ENCODE assay signal across 1 cellular context in the genomic region with DNA sequence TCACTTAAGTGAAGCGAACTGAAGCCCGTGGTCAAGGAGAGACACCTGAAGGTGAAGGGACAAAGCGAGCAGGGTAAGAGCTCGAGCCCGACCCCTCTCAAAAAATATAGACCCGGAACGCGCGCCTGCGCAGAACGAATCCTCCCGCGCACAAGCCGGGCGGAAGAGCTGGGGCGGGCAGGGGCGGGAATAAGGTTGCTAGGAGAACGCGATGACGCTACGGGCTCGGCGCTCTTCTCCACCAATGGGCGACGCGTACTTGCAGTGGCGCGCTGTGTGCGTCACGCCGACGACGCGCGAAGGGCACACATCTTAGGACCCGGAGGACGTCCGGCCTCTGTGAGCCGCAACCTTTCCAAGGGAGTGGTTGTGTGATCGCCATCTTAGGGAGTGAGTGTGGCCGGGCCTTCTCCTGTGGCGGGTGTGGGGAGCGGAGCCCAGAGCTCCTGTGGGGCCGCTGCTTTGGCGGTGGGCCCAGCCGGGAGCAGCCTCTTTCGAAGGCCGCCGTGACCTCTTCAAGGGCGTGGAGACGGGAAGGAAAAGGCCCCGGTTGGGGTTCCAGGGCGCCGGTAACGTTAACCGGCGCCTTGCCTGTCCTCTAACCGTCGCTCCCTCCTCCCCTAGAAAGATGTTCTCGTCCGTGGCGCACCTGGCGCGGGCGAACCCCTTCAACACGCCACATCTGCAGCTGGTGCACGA.
TF ChIP-seq lines count a peak whose summit lies in the region.

A gene (plus strand): TSS at position 336 of the 699 bp plus-strand sequence. CDS start 293 bp downstream, at position 629.

TF ChIP-seq in K562, 482 proteins besides CTCF, POLR2A, EP300 and RAD21 (continued from another document and continues in another):
- TF ChIP-seq, protein P1, sequence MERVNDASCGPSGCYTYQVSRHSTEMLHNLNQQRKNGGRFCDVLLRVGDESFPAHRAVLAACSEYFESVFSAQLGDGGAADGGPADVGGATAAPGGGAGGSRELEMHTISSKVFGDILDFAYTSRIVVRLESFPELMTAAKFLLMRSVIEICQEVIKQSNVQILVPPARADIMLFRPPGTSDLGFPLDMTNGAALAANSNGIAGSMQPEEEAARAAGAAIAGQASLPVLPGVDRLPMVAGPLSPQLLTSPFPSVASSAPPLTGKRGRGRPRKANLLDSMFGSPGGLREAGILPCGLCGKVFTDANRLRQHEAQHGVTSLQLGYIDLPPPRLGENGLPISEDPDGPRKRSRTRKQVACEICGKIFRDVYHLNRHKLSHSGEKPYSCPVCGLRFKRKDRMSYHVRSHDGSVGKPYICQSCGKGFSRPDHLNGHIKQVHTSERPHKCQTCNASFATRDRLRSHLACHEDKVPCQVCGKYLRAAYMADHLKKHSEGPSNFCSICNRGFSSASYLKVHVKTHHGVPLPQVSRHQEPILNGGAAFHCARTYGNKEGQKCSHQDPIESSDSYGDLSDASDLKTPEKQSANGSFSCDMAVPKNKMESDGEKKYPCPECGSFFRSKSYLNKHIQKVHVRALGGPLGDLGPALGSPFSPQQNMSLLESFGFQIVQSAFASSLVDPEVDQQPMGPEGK (CRISPR knock-in tag; IDR thresholded peaks at IDR 0.05; ENCODE audit: borderline replicate concordance) = no peak
- TF ChIP-seq, protein P2, sequence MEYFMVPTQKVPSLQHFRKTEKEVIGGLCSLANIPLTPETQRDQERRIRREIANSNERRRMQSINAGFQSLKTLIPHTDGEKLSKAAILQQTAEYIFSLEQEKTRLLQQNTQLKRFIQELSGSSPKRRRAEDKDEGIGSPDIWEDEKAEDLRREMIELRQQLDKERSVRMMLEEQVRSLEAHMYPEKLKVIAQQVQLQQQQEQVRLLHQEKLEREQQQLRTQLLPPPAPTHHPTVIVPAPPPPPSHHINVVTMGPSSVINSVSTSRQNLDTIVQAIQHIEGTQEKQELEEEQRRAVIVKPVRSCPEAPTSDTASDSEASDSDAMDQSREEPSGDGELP (CRISPR knock-in tag; IDR thresholded peaks at IDR 0.05; ENCODE audit: borderline replicate concordance) = peak; percentile 49; the same call in 1 of the 2 replicates
- no peak for TF ChIP-seq ZNF175 (CRISPR knock-in tag; IDR thresholded peaks at IDR 0.05; ENCODE audit: low read depth)
- no peak for TF ChIP-seq GATA2 (CRISPR knock-in tag; IDR thresholded peaks at IDR 0.05)
- TF ChIP-seq EP400 (IDR thresholded peaks at IDR 0.05) = peak; percentile 95
- TF ChIP-seq NUFIP1 (IDR thresholded peaks at IDR 0.05; ENCODE audit: partially characterized antibody) = no peak
- TF ChIP-seq, protein P3, sequence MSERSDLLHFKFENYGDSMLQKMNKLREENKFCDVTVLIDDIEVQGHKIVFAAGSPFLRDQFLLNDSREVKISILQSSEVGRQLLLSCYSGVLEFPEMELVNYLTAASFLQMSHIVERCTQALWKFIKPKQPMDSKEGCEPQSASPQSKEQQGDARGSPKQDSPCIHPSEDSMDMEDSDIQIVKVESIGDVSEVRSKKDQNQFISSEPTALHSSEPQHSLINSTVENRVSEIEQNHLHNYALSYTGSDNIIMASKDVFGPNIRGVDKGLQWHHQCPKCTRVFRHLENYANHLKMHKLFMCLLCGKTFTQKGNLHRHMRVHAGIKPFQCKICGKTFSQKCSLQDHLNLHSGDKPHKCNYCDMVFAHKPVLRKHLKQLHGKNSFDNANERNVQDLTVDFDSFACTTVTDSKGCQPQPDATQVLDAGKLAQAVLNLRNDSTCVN (CRISPR knock-in tag; IDR thresholded peaks at IDR 0.05) = no peak
- TF ChIP-seq, protein P4, sequence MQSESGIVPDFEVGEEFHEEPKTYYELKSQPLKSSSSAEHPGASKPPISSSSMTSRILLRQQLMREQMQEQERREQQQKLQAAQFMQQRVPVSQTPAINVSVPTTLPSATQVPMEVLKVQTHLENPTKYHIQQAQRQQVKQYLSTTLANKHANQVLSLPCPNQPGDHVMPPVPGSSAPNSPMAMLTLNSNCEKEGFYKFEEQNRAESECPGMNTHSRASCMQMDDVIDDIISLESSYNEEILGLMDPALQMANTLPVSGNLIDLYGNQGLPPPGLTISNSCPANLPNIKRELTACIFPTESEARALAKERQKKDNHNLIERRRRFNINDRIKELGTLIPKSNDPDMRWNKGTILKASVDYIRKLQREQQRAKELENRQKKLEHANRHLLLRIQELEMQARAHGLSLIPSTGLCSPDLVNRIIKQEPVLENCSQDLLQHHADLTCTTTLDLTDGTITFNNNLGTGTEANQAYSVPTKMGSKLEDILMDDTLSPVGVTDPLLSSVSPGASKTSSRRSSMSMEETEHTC (IDR thresholded peaks at IDR 0.05) = no peak; the same call in 1 of the 2 replicates
- no peak for TF ChIP-seq ZNF444 (CRISPR knock-in tag; IDR thresholded peaks at IDR 0.05)
- TF ChIP-seq RFX1 (IDR thresholded peaks at IDR 0.05) = peak; percentile 97
- TF ChIP-seq CBX1 (IDR thresholded peaks at IDR 0.05; ENCODE audit: low read depth) = peak; percentile 97
- TF ChIP-seq CC2D1A (IDR thresholded peaks at IDR 0.05) = no peak
- TF ChIP-seq SMARCE1 (IDR thresholded peaks at IDR 0.05) = no peak
- no peak for TF ChIP-seq U2AF1 (optimal IDR thresholded peaks at IDR 0.05; ENCODE audit: low read depth, low read length)
- TF ChIP-seq, protein P5, sequence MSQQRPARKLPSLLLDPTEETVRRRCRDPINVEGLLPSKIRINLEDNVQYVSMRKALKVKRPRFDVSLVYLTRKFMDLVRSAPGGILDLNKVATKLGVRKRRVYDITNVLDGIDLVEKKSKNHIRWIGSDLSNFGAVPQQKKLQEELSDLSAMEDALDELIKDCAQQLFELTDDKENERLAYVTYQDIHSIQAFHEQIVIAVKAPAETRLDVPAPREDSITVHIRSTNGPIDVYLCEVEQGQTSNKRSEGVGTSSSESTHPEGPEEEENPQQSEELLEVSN (IDR thresholded peaks at IDR 0.05; ENCODE audit: borderline replicate concordance in 1 of 2, extremely low read depth in 1 of 2, insufficient read depth in 1 of 2, insufficient read length in 1 of 2, low read depth in 1 of 2, low read length in 1 of 2, poor library complexity in 1 of 2, severe bottlenecking in 1 of 2) = peak in 1 of 2 experiments; percentile 38
- TF ChIP-seq ETV1 (tag; conservative IDR thresholded peaks at IDR 0.05; ENCODE audit: low read depth) = peak; percentile 49; the same call in 1 of the 2 replicates
- TF ChIP-seq, protein P6, sequence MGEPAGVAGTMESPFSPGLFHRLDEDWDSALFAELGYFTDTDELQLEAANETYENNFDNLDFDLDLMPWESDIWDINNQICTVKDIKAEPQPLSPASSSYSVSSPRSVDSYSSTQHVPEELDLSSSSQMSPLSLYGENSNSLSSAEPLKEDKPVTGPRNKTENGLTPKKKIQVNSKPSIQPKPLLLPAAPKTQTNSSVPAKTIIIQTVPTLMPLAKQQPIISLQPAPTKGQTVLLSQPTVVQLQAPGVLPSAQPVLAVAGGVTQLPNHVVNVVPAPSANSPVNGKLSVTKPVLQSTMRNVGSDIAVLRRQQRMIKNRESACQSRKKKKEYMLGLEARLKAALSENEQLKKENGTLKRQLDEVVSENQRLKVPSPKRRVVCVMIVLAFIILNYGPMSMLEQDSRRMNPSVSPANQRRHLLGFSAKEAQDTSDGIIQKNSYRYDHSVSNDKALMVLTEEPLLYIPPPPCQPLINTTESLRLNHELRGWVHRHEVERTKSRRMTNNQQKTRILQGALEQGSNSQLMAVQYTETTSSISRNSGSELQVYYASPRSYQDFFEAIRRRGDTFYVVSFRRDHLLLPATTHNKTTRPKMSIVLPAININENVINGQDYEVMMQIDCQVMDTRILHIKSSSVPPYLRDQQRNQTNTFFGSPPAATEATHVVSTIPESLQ (CRISPR knock-in tag; IDR thresholded peaks at IDR 0.05) = no peak
- peak in 1 of 2 experiments; percentile 89; a peak in 2 of 4 replicates for TF ChIP-seq SIN3A (IDR thresholded peaks at IDR 0.05; ENCODE audit: borderline replicate concordance in 2 of 2, control insufficient read depth in 1 of 2, low read depth in 2 of 2, low read length in 2 of 2)
- TF ChIP-seq FOXJ3 (CRISPR knock-in tag; IDR thresholded peaks at IDR 0.05) = no peak
- TF ChIP-seq, protein P7, sequence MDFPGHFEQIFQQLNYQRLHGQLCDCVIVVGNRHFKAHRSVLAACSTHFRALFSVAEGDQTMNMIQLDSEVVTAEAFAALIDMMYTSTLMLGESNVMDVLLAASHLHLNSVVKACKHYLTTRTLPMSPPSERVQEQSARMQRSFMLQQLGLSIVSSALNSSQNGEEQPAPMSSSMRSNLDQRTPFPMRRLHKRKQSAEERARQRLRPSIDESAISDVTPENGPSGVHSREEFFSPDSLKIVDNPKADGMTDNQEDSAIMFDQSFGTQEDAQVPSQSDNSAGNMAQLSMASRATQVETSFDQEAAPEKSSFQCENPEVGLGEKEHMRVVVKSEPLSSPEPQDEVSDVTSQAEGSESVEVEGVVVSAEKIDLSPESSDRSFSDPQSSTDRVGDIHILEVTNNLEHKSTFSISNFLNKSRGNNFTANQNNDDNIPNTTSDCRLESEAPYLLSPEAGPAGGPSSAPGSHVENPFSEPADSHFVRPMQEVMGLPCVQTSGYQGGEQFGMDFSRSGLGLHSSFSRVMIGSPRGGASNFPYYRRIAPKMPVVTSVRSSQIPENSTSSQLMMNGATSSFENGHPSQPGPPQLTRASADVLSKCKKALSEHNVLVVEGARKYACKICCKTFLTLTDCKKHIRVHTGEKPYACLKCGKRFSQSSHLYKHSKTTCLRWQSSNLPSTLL (IDR thresholded peaks at IDR 0.05) = no peak
- TF ChIP-seq LCOR (CRISPR knock-in tag; IDR thresholded peaks at IDR 0.05) = no peak
- TF ChIP-seq, protein P8, sequence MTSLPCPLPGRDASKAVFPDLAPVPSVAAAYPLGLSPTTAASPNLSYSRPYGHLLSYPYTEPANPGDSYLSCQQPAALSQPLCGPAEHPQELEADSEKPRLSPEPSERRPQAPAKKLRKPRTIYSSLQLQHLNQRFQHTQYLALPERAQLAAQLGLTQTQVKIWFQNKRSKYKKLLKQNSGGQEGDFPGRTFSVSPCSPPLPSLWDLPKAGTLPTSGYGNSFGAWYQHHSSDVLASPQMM (CRISPR knock-in tag; IDR thresholded peaks at IDR 0.05) = no peak
- TF ChIP-seq ZNF41 (CRISPR knock-in tag; conservative IDR thresholded peaks at IDR 0.05) = no peak
- peak; percentile 38 to 88; a peak in 3 of 4 replicates for TF ChIP-seq NONO (IDR thresholded peaks at IDR 0.05; ENCODE audit: low read depth in 2 of 2, low read length in 1 of 2)
- TF ChIP-seq, protein P9, sequence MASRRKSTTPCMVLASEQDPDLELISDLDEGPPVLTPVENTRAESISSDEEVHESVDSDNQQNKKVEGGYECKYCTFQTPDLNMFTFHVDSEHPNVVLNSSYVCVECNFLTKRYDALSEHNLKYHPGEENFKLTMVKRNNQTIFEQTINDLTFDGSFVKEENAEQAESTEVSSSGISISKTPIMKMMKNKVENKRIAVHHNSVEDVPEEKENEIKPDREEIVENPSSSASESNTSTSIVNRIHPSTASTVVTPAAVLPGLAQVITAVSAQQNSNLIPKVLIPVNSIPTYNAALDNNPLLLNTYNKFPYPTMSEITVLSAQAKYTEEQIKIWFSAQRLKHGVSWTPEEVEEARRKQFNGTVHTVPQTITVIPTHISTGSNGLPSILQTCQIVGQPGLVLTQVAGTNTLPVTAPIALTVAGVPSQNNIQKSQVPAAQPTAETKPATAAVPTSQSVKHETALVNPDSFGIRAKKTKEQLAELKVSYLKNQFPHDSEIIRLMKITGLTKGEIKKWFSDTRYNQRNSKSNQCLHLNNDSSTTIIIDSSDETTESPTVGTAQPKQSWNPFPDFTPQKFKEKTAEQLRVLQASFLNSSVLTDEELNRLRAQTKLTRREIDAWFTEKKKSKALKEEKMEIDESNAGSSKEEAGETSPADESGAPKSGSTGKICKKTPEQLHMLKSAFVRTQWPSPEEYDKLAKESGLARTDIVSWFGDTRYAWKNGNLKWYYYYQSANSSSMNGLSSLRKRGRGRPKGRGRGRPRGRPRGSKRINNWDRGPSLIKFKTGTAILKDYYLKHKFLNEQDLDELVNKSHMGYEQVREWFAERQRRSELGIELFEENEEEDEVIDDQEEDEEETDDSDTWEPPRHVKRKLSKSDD (conservative IDR thresholded peaks at IDR 0.05; ENCODE audit: low read length) = 0 out of 2 replicates have a peak, but pooled peaks have one; percentile 70
- TF ChIP-seq, protein P10, sequence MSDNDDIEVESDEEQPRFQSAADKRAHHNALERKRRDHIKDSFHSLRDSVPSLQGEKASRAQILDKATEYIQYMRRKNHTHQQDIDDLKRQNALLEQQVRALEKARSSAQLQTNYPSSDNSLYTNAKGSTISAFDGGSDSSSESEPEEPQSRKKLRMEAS (CRISPR knock-in tag; IDR thresholded peaks at IDR 0.05) = peak; percentile 38
- TF ChIP-seq, protein P11, sequence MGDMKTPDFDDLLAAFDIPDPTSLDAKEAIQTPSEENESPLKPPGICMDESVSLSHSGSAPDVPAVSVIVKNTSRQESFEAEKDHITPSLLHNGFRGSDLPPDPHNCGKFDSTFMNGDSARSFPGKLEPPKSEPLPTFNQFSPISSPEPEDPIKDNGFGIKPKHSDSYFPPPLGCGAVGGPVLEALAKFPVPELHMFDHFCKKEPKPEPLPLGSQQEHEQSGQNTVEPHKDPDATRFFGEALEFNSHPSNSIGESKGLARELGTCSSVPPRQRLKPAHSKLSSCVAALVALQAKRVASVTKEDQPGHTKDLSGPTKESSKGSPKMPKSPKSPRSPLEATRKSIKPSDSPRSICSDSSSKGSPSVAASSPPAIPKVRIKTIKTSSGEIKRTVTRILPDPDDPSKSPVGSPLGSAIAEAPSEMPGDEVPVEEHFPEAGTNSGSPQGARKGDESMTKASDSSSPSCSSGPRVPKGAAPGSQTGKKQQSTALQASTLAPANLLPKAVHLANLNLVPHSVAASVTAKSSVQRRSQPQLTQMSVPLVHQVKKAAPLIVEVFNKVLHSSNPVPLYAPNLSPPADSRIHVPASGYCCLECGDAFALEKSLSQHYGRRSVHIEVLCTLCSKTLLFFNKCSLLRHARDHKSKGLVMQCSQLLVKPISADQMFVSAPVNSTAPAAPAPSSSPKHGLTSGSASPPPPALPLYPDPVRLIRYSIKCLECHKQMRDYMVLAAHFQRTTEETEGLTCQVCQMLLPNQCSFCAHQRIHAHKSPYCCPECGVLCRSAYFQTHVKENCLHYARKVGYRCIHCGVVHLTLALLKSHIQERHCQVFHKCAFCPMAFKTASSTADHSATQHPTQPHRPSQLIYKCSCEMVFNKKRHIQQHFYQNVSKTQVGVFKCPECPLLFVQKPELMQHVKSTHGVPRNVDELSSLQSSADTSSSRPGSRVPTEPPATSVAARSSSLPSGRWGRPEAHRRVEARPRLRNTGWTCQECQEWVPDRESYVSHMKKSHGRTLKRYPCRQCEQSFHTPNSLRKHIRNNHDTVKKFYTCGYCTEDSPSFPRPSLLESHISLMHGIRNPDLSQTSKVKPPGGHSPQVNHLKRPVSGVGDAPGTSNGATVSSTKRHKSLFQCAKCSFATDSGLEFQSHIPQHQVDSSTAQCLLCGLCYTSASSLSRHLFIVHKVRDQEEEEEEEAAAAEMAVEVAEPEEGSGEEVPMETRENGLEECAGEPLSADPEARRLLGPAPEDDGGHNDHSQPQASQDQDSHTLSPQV (IDR thresholded peaks at IDR 0.05) = no peak
- TF ChIP-seq EGR1 (conservative IDR thresholded peaks at IDR 0.05) = peak; percentile 69
- TF ChIP-seq POLR3A (IDR thresholded peaks at IDR 0.05; ENCODE audit: borderline replicate concordance, extremely low read depth, insufficient read depth, insufficient read length) = no peak
- peak; percentile 87 for TF ChIP-seq C11orf30 (IDR thresholded peaks at IDR 0.05; ENCODE audit: low read depth)
- TF ChIP-seq TAF1 (IDR thresholded peaks at IDR 0.05; ENCODE audit: control insufficient read depth, extremely low read depth, insufficient read depth, low read length, severe bottlenecking) = peak; percentile 95
- TF ChIP-seq, protein P12, sequence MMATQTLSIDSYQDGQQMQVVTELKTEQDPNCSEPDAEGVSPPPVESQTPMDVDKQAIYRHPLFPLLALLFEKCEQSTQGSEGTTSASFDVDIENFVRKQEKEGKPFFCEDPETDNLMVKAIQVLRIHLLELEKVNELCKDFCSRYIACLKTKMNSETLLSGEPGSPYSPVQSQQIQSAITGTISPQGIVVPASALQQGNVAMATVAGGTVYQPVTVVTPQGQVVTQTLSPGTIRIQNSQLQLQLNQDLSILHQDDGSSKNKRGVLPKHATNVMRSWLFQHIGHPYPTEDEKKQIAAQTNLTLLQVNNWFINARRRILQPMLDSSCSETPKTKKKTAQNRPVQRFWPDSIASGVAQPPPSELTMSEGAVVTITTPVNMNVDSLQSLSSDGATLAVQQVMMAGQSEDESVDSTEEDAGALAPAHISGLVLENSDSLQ (IDR thresholded peaks at IDR 0.05) = peak; percentile 61; the same call in 1 of the 2 replicates
